In the genomic region with DNA sequence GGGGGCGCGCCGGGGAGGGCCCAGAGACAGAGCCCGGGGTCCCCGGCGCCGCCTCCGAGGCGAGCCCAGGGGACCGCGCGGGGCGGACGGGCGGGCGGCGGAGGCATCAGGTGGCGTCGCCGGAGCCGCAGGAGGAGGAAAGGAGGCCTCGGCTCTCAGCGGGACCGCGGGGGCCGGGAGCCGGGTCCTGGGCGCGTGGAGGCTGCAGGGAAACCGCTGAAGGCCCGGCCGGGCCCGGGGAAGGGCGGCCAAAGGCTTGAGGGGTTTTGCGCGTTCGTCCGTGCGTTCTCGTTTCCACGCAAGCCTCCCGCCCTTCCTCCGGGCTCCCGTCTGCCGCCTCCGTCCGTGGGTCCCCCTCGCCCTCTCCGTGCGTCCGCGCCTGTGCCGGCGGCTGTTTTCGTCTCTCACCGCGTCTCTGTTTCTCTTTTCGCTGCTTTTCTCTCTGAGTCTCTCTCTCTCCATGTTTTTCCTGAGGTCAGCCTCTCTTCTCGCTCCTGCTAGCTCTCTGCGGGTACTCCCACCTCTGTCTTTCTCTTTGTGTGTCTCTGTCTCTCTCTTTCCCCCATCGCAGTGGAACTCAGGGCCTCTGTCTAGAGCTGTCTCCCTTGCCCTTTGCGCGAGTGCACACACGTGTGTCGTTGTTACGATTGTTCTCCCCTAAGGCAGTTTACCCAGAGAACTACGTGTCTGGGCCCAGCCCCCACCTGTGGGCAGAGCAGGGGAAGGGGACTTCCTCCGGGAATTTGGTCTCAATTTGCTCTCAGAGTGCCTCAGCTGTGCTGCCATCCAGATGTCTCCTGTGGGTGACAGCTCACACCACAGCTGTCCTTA, we compare ENCODE assay signal across 8 cellular contexts. TPM values are rescaled to one million over a fixed set of nuclear protein-coding genes. Genes with fewer than 3 reads are reported as not detected.
DNase-seq lines count a peak whose midpoint lies in the region; ATAC-seq lines count a peak whose summit lies in the region.
"Had no signal": no experiment of that assay in that cellular context is flagged by ENCODE, and none has a peak within 500 bp of the region (broad histone marks: within the 10 kb centered on the region; RNA-seq: fewer than 3 reads in every experiment).

No MANE protein-coding gene starts in this region.

- H3K36me3 ChIP-seq in H7 (replicated peaks; ENCODE audit: control insufficient read depth, insufficient read depth, low read length) = no peaks in the 10 kb centered on the region

- peak overlapping the region; percentile 57 for H3K4me3 ChIP-seq in H7 (ENCODE audit: insufficient read depth, low read depth, low read length)
- H3K4me3 ChIP-seq: SK-N-MC had no signal

- DNase-seq in H7 (peak; percentile 60), iPS-NIHi7 (ENCODE audit: extremely low spot score) (peak; percentile 40), NCI-H226 (no peak), kidney tubule cell (ENCODE audit: low spot score) (no peak)
- DNase-seq in activated CD8-positive, alpha-beta memory T cell treated with anti-CD3 and anti-CD28 coated beads, Interleukin-2, amount 50 U/mL, for 4 hours = peak; percentile 50
- DNase-seq in stimulated activated naive B cell treated with anti-CD40 and anti-IgM and Interleukin-4, amounts not matched to agents 10 μg/mL and 1 μg/mL and 100 μg/mL, for 72 hours = peak; percentile 48

- peaks cover 38 to 76% of the 10 kb centered on the region in 2 donors for H3K4me1 Mint-ChIP-seq in stimulated activated naive B cell treated with anti-CD40 and anti-IgM and Interleukin-4, amounts not matched to agents 10 μg/mL and 1 μg/mL and 100 μg/mL, for 72 hours

- H3K36me3 Mint-ChIP-seq in stimulated activated naive B cell treated with anti-CD40 and anti-IgM and Interleukin-4, amounts not matched to agents 10 μg/mL and 1 μg/mL and 100 μg/mL, for 72 hours = peaks cover 57 to 62% of the 10 kb centered on the region in 2 donors

- peak overlapping the region; percentile 98 for H3K27ac Mint-ChIP-seq in stimulated activated naive B cell treated with anti-CD40 and anti-IgM and Interleukin-4, amounts not matched to agents 10 μg/mL and 1 μg/mL and 100 μg/mL, for 72 hours

- H3K9me3 Mint-ChIP-seq in stimulated activated naive B cell treated with anti-CD40 and anti-IgM and Interleukin-4, amounts not matched to agents 10 μg/mL and 1 μg/mL and 100 μg/mL, for 72 hours = peaks cover 0 to 4% of the 10 kb centered on the region in 2 donors

- peaks cover 59% of the 10 kb centered on the region for H3K27me3 ChIP-seq in H7 (ENCODE audit: control insufficient read depth, insufficient read depth, low read length)

- peak; percentile 17 to 23 for ATAC-seq in stimulated activated naive B cell treated with anti-CD40 and anti-IgM and Interleukin-4, amounts not matched to agents 10 μg/mL and 1 μg/mL and 100 μg/mL, for 72 hours (replicated peaks)
- no peak for ATAC-seq in HG03469 (IDR thresholded peaks at IDR 0.05; ENCODE audit: unreplicated experiment)

- peak overlapping the region; percentile 94 to 98 for H3K4me3 Mint-ChIP-seq in stimulated activated naive B cell treated with anti-CD40 and anti-IgM and Interleukin-4, amounts not matched to agents 10 μg/mL and 1 μg/mL and 100 μg/mL, for 72 hours

- H3K27me3 Mint-ChIP-seq in stimulated activated naive B cell treated with anti-CD40 and anti-IgM and Interleukin-4, amounts not matched to agents 10 μg/mL and 1 μg/mL and 100 μg/mL, for 72 hours = peaks cover 5 to 6% of the 10 kb centered on the region in 2 donors

RNA-seq across cellular contexts. Expression of gene IRF4, which starts 2.1 kb away (rescaled TPM):
- 1.1 and 4.8 TPM in 2 replicates for total RNA-seq in H7 (2014; rRNA removed; shearing (Covaris generic))

Comparison
In these comparisons a context has a peak if more than half of its experiments do, and no peak if none do; other contexts are left out.
1. DNase-seq: peak in H7 (single experiment), activated CD8-positive, alpha-beta memory T cell treated with anti-CD3 and anti-CD28 coated beads, Interleukin-2, amount 50 U/mL, for 4 hours (single experiment), iPS-NIHi7 (single experiment) and stimulated activated naive B cell treated with anti-CD40 and anti-IgM and Interleukin-4, amounts not matched to agents 10 μg/mL and 1 μg/mL and 100 μg/mL, for 72 hours (single experiment); none in NCI-H226 (single experiment) and kidney tubule cell (single experiment).